Comparison of ENCODE assay signal across 8 cellular contexts in genomic region chr18:48946329-48946835, GRCh38. TPM values are rescaled to one million over a fixed set of nuclear protein-coding genes. Genes with fewer than 3 reads are reported as not detected.
DNase-seq lines count a peak whose midpoint lies in the region; ATAC-seq and TF ChIP-seq lines count a peak whose summit lies in the region.

No MANE protein-coding gene starts in this region.

- in situ Hi-C loops in mammary epithelial cell (cut with MboI; ENCODE audit: low sequenced_read_pairs in 2 of 2) = loop anchor here in 1 of 2 donors (10.0 kb wide), 1 partner anchor 228 kb away; no protein-coding TSS in a partner anchor

- TF ChIP-seq CTCF in mammary epithelial cell (conservative IDR thresholded peaks at IDR 0.05 in 1 of 2, IDR thresholded peaks at IDR 0.05 in 1 of 2; ENCODE audit: extremely low read depth in 1 of 2, insufficient read depth in 1 of 2, low read depth in 1 of 2, low read length in 2 of 2) = no peak
- TF ChIP-seq CTCF in natural killer cell (IDR thresholded peaks at IDR 0.05) = no peak
- no peak for TF ChIP-seq CTCF in CD14-positive monocyte (IDR thresholded peaks at IDR 0.05)

- no peaks in the 10 kb centered on the region for H3K9me3 Mint-ChIP-seq in natural killer cell
- H3K9me3 Mint-ChIP-seq in CD14-positive monocyte = no peaks in the 10 kb centered on the region

- no peaks in the 10 kb centered on the region for H3K27me3 ChIP-seq in mammary epithelial cell (ENCODE audit: insufficient read depth, low read length)

- H3K27ac ChIP-seq in mammary epithelial cell (ENCODE audit: insufficient read depth, low read depth, low read length) = peak overlapping the region; percentile 45

- H3K4me3 ChIP-seq in mammary epithelial cell (replicated peaks in 1 of 3; ENCODE audit: insufficient read depth in 1 of 3, low read depth in 2 of 3, low read length in 3 of 3) = peak overlapping the region; percentile 65 to 91 (median 79)

- H3K4me3 Mint-ChIP-seq in natural killer cell (peak overlapping the region; percentile 94), CD14-positive monocyte (no peak overlapping the region)

- peak; percentile 80 for DNase-seq in DMS79 treated with DMSO at 0.1 percent for 48 hours (lab: John Stamatoyannopoulos, UW)
- DNase-seq in NCI-H146 treated with DMSO at 0.1 percent for 48 hours (lab: John Stamatoyannopoulos, UW; ENCODE audit: unreplicated experiment) = peak; percentile 90
- peak; percentile 39 for DNase-seq in mammary epithelial cell
- DNase-seq in natural killer cell = no peak
- no peak for DNase-seq in NAMALWA (ENCODE audit: low spot score)
- DNase-seq in CD14-positive monocyte (ENCODE audit: low spot score) = no peak

- no peak overlapping the region for H2AFZ ChIP-seq in mammary epithelial cell (ENCODE audit: low read depth, low read length)

- dilution Hi-C loops in mammary epithelial cell (cut with HindIII; ENCODE audit: low sequenced_read_pairs) = loop anchor here (5.0 kb wide), 1 partner anchor 51 kb away; no protein-coding TSS in a partner anchor

- H3K36me3 ChIP-seq in mammary epithelial cell (ENCODE audit: insufficient read depth, low read length) = peaks cover 2% of the 10 kb centered on the region

- H3K36me3 Mint-ChIP-seq in natural killer cell (peaks cover 20% of the 10 kb centered on the region), CD14-positive monocyte (peaks cover 65 to 69% of the 10 kb centered on the region in 2 donors)

- peak overlapping the region; percentile 64 for H3K9ac ChIP-seq in mammary epithelial cell (ENCODE audit: insufficient read depth, low read length)

- H3K9me3 ChIP-seq in mammary epithelial cell (replicated peaks; ENCODE audit: insufficient read depth, low read length) = no peaks in the 10 kb centered on the region

- peaks cover 74 to 75% of the 10 kb centered on the region in 2 donors for H3K4me1 Mint-ChIP-seq in natural killer cell
- H3K4me1 Mint-ChIP-seq in CD14-positive monocyte = peaks cover 62% of the 10 kb centered on the region

- peak overlapping the region; percentile 92 for H3K4me2 ChIP-seq in mammary epithelial cell (ENCODE audit: insufficient read depth, low read depth, low read length)

- H3K27me3 Mint-ChIP-seq in natural killer cell (ENCODE audit: low read depth in 2 of 2) (no peaks in the 10 kb centered on the region), CD14-positive monocyte (ENCODE audit: low read depth in 3 of 3) (peaks cover 8 to 20% (median 12%) of the 10 kb centered on the region in 3 donors)

- no TSS peak for BruUV-seq in mammary epithelial cell (replicated peaks; lab: Mats Ljungman, UMichigan)

- peak overlapping the region; percentile 95 to 99 for H3K27ac Mint-ChIP-seq in natural killer cell
- no peak overlapping the region for H3K27ac Mint-ChIP-seq in CD14-positive monocyte

- intact Hi-C loops in mammary epithelial cell (cut with micrococcal nuclease) (loop anchor here (5.0 to 10.0 kb wide), 2 partner anchors 471 to 472 kb away; no protein-coding TSS in a partner anchor), natural killer cell (cut with micrococcal nuclease) (loop anchor here (5.0 to 10.0 kb wide), 3 partner anchors 169 to 868 kb away; partner anchors contain the start of gene ACAA2), CD14-positive monocyte (cut with micrococcal nuclease) (loop anchor here (5.0 to 10.0 kb wide), 2 partner anchors 44 to 172 kb away; no protein-coding TSS in a partner anchor)

- ATAC-seq in natural killer cell (no peak), HG03565 (IDR thresholded peaks at IDR 0.05; ENCODE audit: unreplicated experiment) (no peak), GM18909 (IDR thresholded peaks at IDR 0.05; ENCODE audit: poor library complexity, unreplicated experiment) (no peak)

- WGBS in mammary epithelial cell (ENCODE audit: low coverage, missing lambda C conversion rate) = 37% methylated on average over 6 of the region's 8 CpGs

- peaks cover 93% of the 10 kb centered on the region for H3K79me2 ChIP-seq in mammary epithelial cell (ENCODE audit: insufficient read depth, low read length)

- no peaks in the 10 kb centered on the region for H4K20me1 ChIP-seq in mammary epithelial cell (ENCODE audit: insufficient read depth, low read length)

- CTCF ChIA-PET in mammary epithelial cell (lab: Charles Lee; ENCODE audit: low non-redundant PET) = no interaction called here

- peaks cover 63% of the 10 kb centered on the region for H3K4me1 ChIP-seq in mammary epithelial cell (ENCODE audit: insufficient read depth, low read length)

RNA-seq across cellular contexts. Expression of gene SMAD7, which starts 4.4 kb away (rescaled TPM):
- total RNA-seq in mammary epithelial cell (10 to 100 TPM; 15.7 to 20.0 TPM), natural killer cell (100 to 1,000 TPM; 127 to 204 (median 182) TPM)
- polyA plus RNA-seq in mammary epithelial cell (8.2 TPM), CD14-positive monocyte (1 to 10 TPM; 1.4 to 1.5 TPM)
- 53.8 TPM for polyA minus RNA-seq in mammary epithelial cell

Comparison
In these comparisons a context has a peak if more than half of its experiments do, and no peak if none do; other contexts are left out.
1. DNase-seq: peak in DMS79 treated with DMSO at 0.1 percent for 48 hours (single experiment), NCI-H146 treated with DMSO at 0.1 percent for 48 hours (single experiment) and mammary epithelial cell (single experiment); none in natural killer cell (single experiment), NAMALWA (single experiment) and CD14-positive monocyte (single experiment).
2. H3K27ac Mint-ChIP-seq: peak in natural killer cell (2 of 2); none in CD14-positive monocyte (0 of 7).
3. RNA of gene SMAD7, which starts 4.4 kb away (total RNA-seq): 127 to 204 TPM in natural killer cell; 15.7 to 20.0 TPM in mammary epithelial cell; every median in the first group is over 4 times any median in the second.